In the genomic region with DNA sequence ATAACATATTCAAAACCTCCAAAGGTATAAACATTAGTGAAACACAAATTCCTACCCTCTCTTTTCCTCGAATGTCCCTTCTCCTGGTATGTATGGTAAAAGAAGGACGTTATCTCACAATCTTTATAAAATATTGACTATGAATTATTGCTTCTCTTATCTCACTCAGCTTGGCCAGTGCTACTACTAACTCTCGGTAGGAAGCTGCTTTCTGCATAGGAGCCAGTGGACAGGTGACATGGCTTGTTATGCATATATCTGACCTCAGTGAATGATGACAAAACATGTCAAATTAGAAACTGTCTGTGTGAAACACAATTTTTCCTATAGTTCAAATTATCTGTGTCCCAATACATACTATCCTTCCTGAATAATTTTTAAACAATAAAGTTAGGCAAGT, we compare ENCODE assay signal across 2 cellular contexts.
TF ChIP-seq lines count a peak whose summit lies in the region.

No MANE protein-coding gene starts in this region.

TF ChIP-seq in IMR-90, 13 proteins besides CTCF, POLR2A, EP300 and RAD21 (continued from another document):
- TF ChIP-seq MAFK (IDR thresholded peaks at IDR 0.05; ENCODE audit: low read depth, low read length) (no peak), CHD1 (IDR thresholded peaks at IDR 0.05; ENCODE audit: low read depth, low read length) (no peak), NFE2L2 (IDR thresholded peaks at IDR 0.05; ENCODE audit: low read depth, low read length) (no peak), RFX5 (IDR thresholded peaks at IDR 0.05; ENCODE audit: low read depth, low read length) (no peak), USF2 (IDR thresholded peaks at IDR 0.05; ENCODE audit: low read depth, low read length) (no peak), SMC3 (IDR thresholded peaks at IDR 0.05; ENCODE audit: low read depth, low read length) (no peak), RCOR1 (IDR thresholded peaks at IDR 0.05; ENCODE audit: insufficient replicate concordance, low read length) (no peak), MXI1 (IDR thresholded peaks at IDR 0.05; ENCODE audit: borderline replicate concordance, low read depth, low read length) (no peak), FOS (IDR thresholded peaks at IDR 0.05; ENCODE audit: low read depth, low read length) (no peak), CEBPB (IDR thresholded peaks at IDR 0.05; ENCODE audit: low read depth, low read length) (no peak)
- TF ChIP-seq, protein P1, sequence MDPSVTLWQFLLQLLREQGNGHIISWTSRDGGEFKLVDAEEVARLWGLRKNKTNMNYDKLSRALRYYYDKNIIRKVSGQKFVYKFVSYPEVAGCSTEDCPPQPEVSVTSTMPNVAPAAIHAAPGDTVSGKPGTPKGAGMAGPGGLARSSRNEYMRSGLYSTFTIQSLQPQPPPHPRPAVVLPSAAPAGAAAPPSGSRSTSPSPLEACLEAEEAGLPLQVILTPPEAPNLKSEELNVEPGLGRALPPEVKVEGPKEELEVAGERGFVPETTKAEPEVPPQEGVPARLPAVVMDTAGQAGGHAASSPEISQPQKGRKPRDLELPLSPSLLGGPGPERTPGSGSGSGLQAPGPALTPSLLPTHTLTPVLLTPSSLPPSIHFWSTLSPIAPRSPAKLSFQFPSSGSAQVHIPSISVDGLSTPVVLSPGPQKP (IDR thresholded peaks at IDR 0.05; ENCODE audit: borderline replicate concordance, low read depth, low read length): no peak
TF ChIP-seq in IMR-90: peak in this region for 0.

TF ChIP-seq in GM12891, 5 proteins besides CTCF, POLR2A, EP300 and RAD21 (continued from another document):
- TF ChIP-seq PAX5 (IDR thresholded peaks at IDR 0.05; ENCODE audit: insufficient read depth, low read length, severe bottlenecking): no peak
- no peak for TF ChIP-seq POU2F2 (IDR thresholded peaks at IDR 0.05; ENCODE audit: low read depth, low read length)
- TF ChIP-seq TAF1 (IDR thresholded peaks at IDR 0.05; ENCODE audit: low read depth, low read length): no peak
- no peak for TF ChIP-seq SPI1 (IDR thresholded peaks at IDR 0.05; ENCODE audit: low read depth, low read length)
TF ChIP-seq in GM12891: peak in this region for 0.
